ENCODE assay signal across 1 cellular context in genomic region chr15:51866751-51867150, GRCh38.
A peak's percentile ranks its signal among the peaks of the same experiment; 100 is the strongest.
TF ChIP-seq lines count a peak whose summit lies in the region.

No MANE protein-coding gene starts in this region.

TF ChIP-seq in A549, 52 proteins besides CTCF, POLR2A, EP300 and RAD21 (continued from another document):
- TF ChIP-seq, protein P1, sequence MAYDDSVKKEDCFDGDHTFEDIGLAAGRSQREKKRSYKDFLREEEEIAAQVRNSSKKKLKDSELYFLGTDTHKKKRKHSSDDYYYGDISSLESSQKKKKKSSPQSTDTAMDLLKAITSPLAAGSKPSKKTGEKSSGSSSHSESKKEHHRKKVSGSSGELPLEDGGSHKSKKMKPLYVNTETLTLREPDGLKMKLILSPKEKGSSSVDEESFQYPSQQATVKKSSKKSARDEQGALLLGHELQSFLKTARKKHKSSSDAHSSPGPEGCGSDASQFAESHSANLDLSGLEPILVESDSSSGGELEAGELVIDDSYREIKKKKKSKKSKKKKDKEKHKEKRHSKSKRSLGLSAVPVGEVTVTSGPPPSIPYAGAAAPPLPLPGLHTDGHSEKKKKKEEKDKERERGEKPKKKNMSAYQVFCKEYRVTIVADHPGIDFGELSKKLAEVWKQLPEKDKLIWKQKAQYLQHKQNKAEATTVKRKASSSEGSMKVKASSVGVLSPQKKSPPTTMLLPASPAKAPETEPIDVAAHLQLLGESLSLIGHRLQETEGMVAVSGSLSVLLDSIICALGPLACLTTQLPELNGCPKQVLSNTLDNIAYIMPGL (CRISPR knock-in tag; IDR thresholded peaks at IDR 0.05; ENCODE audit: borderline replicate concordance): no peak
- no peak for TF ChIP-seq SREBF2 (IDR thresholded peaks at IDR 0.05)
- no peak for TF ChIP-seq PHF8 (IDR thresholded peaks at IDR 0.05; ENCODE audit: borderline replicate concordance, low read depth)
- no peak for TF ChIP-seq CBX2 (IDR thresholded peaks at IDR 0.05; ENCODE audit: borderline replicate concordance, low read depth)
- peak; percentile 33; the same call in 1 of the 3 replicates for TF ChIP-seq SMC3 (IDR thresholded peaks at IDR 0.05)
